1 cellular context compared by ENCODE assay signal in the genomic region with DNA sequence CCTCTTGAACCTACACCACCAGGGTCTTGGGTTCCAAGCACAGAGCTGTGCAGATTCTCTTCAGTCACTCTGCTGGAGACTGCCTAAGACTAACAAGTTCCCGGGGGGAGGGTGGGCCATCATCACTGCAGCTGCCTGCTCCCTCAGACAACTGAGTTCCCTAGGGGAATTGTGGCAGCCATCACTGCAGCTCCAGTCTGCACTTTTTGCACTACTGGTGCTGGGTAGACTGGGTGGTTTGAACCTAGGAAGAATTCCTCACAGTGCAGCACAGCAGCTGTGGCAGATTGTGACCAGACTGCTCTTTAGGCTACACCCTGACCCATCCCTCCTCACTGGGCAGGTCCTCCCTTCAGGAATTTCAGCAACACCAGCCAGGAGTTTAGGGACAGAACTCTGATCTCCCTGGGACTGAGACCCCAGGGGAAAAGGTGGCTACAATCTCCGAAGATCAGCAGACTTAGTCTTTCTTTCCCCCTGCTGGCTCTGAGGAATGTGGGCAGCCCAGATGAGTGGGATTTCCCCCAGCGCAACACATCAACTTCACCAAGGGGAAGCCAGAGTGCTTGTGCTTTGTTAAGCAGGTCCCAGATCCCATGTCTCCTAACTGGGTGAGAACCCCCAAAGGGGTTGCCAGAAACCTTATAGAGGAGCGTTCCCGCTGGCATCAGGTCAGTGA.
TF ChIP-seq lines count a peak whose summit lies in the region.

No MANE protein-coding gene starts in this region.

TF ChIP-seq in IMR-90, 13 proteins besides CTCF, POLR2A, EP300 and RAD21:
- TF ChIP-seq RFX5 (IDR thresholded peaks at IDR 0.05; ENCODE audit: low read depth, low read length): no peak
- no peak for TF ChIP-seq MAZ (IDR thresholded peaks at IDR 0.05; ENCODE audit: borderline replicate concordance, low read depth, low read length)
- TF ChIP-seq RCOR1 (IDR thresholded peaks at IDR 0.05; ENCODE audit: insufficient replicate concordance, low read length): no peak
- no peak for TF ChIP-seq MAFK (IDR thresholded peaks at IDR 0.05; ENCODE audit: low read depth, low read length)
- TF ChIP-seq FOS (IDR thresholded peaks at IDR 0.05; ENCODE audit: low read depth, low read length): no peak
- TF ChIP-seq SMC3 (IDR thresholded peaks at IDR 0.05; ENCODE audit: low read depth, low read length): no peak
- no peak for TF ChIP-seq CEBPB (IDR thresholded peaks at IDR 0.05; ENCODE audit: low read depth, low read length)
- no peak for TF ChIP-seq BHLHE40 (IDR thresholded peaks at IDR 0.05; ENCODE audit: low read depth, low read length)
- no peak for TF ChIP-seq ELK1 (IDR thresholded peaks at IDR 0.05; ENCODE audit: borderline replicate concordance, low read depth, low read length)
